ENCODE assay signal across 8 cellular contexts in the genomic region with DNA sequence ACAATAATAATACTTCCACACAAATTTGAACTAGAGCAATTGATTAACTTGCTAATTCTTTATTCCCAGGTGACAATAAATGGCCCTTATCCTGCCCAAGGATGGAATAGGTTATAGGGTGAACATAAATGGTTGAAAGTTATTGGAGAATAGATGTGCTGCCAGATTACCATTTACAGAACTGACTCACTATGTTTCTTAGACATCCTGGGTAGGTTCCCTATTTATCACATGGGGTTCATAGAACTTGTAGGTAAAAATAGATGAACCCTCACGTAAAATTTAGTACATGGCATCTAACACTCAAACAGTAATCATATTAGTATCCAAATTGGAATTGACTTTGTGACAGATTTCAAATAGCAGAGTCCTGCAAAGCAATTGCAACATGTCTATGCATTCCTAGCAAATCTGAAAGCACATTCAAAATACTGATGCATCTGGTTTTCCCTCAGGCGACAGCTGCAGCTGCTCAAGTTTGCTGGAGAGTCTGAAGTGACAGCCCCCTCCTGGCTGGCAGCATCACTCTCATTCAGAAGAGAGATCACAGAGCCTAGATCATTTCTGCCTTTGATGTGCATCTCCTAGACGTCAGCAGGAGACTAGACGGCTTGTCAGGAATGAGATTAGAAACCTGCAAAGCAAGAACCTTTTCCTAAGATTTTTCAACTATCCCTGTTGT.
DNase-seq lines count a peak whose midpoint lies in the region; ATAC-seq and TF ChIP-seq lines count a peak whose summit lies in the region.
"Had no signal": no experiment of that assay in that cellular context is flagged by ENCODE, and none has a peak within 500 bp of the region (broad histone marks: within the 10 kb centered on the region; RNA-seq: fewer than 3 reads in every experiment).

No MANE protein-coding gene starts in this region.

- ATAC-seq in GM18508 (IDR thresholded peaks at IDR 0.05; ENCODE audit: insufficient read depth, unreplicated experiment) (peak; percentile 52), HG02938 (IDR thresholded peaks at IDR 0.05; ENCODE audit: unreplicated experiment) (peak; percentile 71), WTC11 (peak; percentile 40), GM18870 (IDR thresholded peaks at IDR 0.05; ENCODE audit: unreplicated experiment) (no peak)
- ATAC-seq in naive thymus-derived CD8-positive, alpha-beta T cell, result no peak

- H3K4me3 Mint-ChIP-seq in WTC11 (0 out of 2 replicates have a peak overlapping the region, but pooled peaks have one; percentile 2), nephron (no peak overlapping the region)
- no peak overlapping the region for H3K4me3 Mint-ChIP-seq in naive thymus-derived CD8-positive, alpha-beta T cell
- H3K4me3 Mint-ChIP-seq: activated naive CD4-positive, alpha-beta T cell treated with anti-CD3 and anti-CD28 coated beads, Interleukin-2, amount 10 ng/mL, durations not matched to agents 7 days and 5 days had no signal

- no peaks in the 10 kb centered on the region for H3K36me3 Mint-ChIP-seq in WTC11
- no peaks in the 10 kb centered on the region for H3K36me3 Mint-ChIP-seq in nephron (ENCODE audit: low read depth)
- no peaks in the 10 kb centered on the region for H3K36me3 Mint-ChIP-seq in naive thymus-derived CD8-positive, alpha-beta T cell
- H3K36me3 Mint-ChIP-seq: activated naive CD4-positive, alpha-beta T cell treated with anti-CD3 and anti-CD28 coated beads, Interleukin-2, amount 10 ng/mL, durations not matched to agents 7 days and 5 days had no signal

- no peak for DNase-seq in WTC11 (ENCODE audit: low spot score)
- DNase-seq in naive thymus-derived CD8-positive, alpha-beta T cell, result no peak
- no peak for DNase-seq in NCI-H774 (lab: John Stamatoyannopoulos, UW)
- DNase-seq: activated naive CD4-positive, alpha-beta T cell treated with anti-CD3 and anti-CD28 coated beads, Interleukin-2, amount 10 ng/mL, durations not matched to agents 7 days and 5 days had no signal

- H3K27me3 Mint-ChIP-seq in WTC11 (ENCODE audit: low read depth), result no peaks in the 10 kb centered on the region; the same call in 1 of the 2 replicates
- H3K27me3 Mint-ChIP-seq in nephron (ENCODE audit: low read depth), result no peaks in the 10 kb centered on the region
- H3K27me3 Mint-ChIP-seq in naive thymus-derived CD8-positive, alpha-beta T cell, result peaks cover 0 to 21% (median 6%) of the 10 kb centered on the region in 5 donors

- H3K4me1 Mint-ChIP-seq in WTC11 (peaks cover 45% of the 10 kb centered on the region), nephron (peaks cover 17% of the 10 kb centered on the region)
- H3K4me1 Mint-ChIP-seq in naive thymus-derived CD8-positive, alpha-beta T cell, result peaks cover 6 to 8% (median 7%) of the 10 kb centered on the region in 4 donors

- CTCF ChIA-PET in WTC11 (lab: Charles Lee), result no interaction called here

- TF ChIP-seq CTCF in WTC11 (IDR thresholded peaks at IDR 0.05) (no peak), nephron (IDR thresholded peaks at IDR 0.05; ENCODE audit: unreplicated experiment in 3 of 3) (no peak)

- POLR2A ChIA-PET in WTC11 (lab: Charles Lee), result no interaction called here
- POLR2A ChIA-PET in naive thymus-derived CD8-positive, alpha-beta T cell (lab: Charles Lee), result no interaction called here

- H3K9me3 Mint-ChIP-seq in WTC11, result peaks cover 4% of the 10 kb centered on the region
- no peaks in the 10 kb centered on the region for H3K9me3 Mint-ChIP-seq in nephron
- H3K9me3 Mint-ChIP-seq in naive thymus-derived CD8-positive, alpha-beta T cell, result no peaks in the 10 kb centered on the region
- H3K9me3 Mint-ChIP-seq: activated naive CD4-positive, alpha-beta T cell treated with anti-CD3 and anti-CD28 coated beads, Interleukin-2, amount 10 ng/mL, durations not matched to agents 7 days and 5 days had no signal

- H3K27ac Mint-ChIP-seq in WTC11 (no peak overlapping the region), nephron (peak overlapping the region; percentile 11 to 73 (median 61))
- peak overlapping the region in 1 of 10 donors; percentile 79 for H3K27ac Mint-ChIP-seq in naive thymus-derived CD8-positive, alpha-beta T cell
- H3K27ac Mint-ChIP-seq: activated naive CD4-positive, alpha-beta T cell treated with anti-CD3 and anti-CD28 coated beads, Interleukin-2, amount 10 ng/mL, durations not matched to agents 7 days and 5 days had no signal

TF ChIP-seq in WTC11, 78 proteins besides CTCF, POLR2A, EP300 and RAD21:
- TF ChIP-seq CDX4 (CRISPR knock-in tag; IDR thresholded peaks at IDR 0.05; ENCODE audit: borderline replicate concordance) (no peak), ZNF416 (CRISPR knock-in tag; IDR thresholded peaks at IDR 0.05) (no peak), ERG (CRISPR knock-in tag; IDR thresholded peaks at IDR 0.05) (no peak)

Comparison
In these comparisons a context has a peak if more than half of its experiments do, and no peak if none do; other contexts are left out.
1. ATAC-seq: peak in GM18508 (single experiment), HG02938 (single experiment) and WTC11 (single experiment); none in GM18870 (single experiment) and naive thymus-derived CD8-positive, alpha-beta T cell (0 of 2).